8 cellular contexts compared by ENCODE assay signal in genomic region chr3:32177702-32178198, GRCh38.
DNase-seq lines count a peak whose midpoint lies in the region; ATAC-seq and TF ChIP-seq lines count a peak whose summit lies in the region.

No MANE protein-coding gene starts in this region.

- H4K91ac ChIP-seq in IMR-90 (ENCODE audit: insufficient read depth, low read depth, low read length), result no peak overlapping the region

- CTCF ChIA-PET in IMR-90 (lab: Yijun Ruan, JAX), result no interaction called here
- CTCF ChIA-PET in activated naive CD4-positive, alpha-beta T cell treated with anti-CD3 and anti-CD28 coated beads for 36 hours (lab: Charles Lee), result interaction anchor here (0.6 to 4.4 kb wide), 41 partner anchors 9 to 662 kb away, joined by 3 to 45 read pairs (median 4); partner anchors contain the start of gene CMTM8

- H3K36me3 Mint-ChIP-seq in activated naive CD4-positive, alpha-beta T cell treated with anti-CD3 and anti-CD28 coated beads for 36 hours (ENCODE audit: low read depth), result no peaks in the 10 kb centered on the region

- H3K36me3 ChIP-seq in IMR-90 (ENCODE audit: control insufficient read depth, insufficient read depth, low read length) (no peaks in the 10 kb centered on the region), cardiac muscle cell (no peaks in the 10 kb centered on the region), sigmoid colon (no peaks in the 10 kb centered on the region)

- no peak overlapping the region for H2BK5ac ChIP-seq in IMR-90 (ENCODE audit: low read depth, low read length, poor library complexity, severe bottlenecking)

- POLR2A ChIA-PET in IMR-90 (lab: Charles Lee; ENCODE audit: unreplicated experiment), result no interaction called here

- WGBS in IMR-90 (ENCODE audit: extremely low coverage in 2 of 2, insufficient read length in 1 of 2), 2 experiments, result no CpG with 5 or more reads among the region's 5 CpGs
- WGBS in sigmoid colon, 2 donors, result 20 to 35% methylated on average over 5 of the region's 5 CpGs

- TF ChIP-seq CTCF in IMR-90 (conservative IDR thresholded peaks at IDR 0.05; ENCODE audit: low read depth, low read length) (peak; percentile 47), cardiac muscle cell (IDR thresholded peaks at IDR 0.05; ENCODE audit: low read depth, low read length) (peak; percentile 98), sigmoid colon (IDR thresholded peaks at IDR 0.05) (peak in 3 of 4 experiments; percentile 17 to 36 (median 25))

- H3K4me1 ChIP-seq in IMR-90 (ENCODE audit: control insufficient read depth, insufficient read depth, low read length), result no peaks in the 10 kb centered on the region
- no peaks in the 10 kb centered on the region for H3K4me1 ChIP-seq in cardiac muscle cell (ENCODE audit: low read depth)
- no peaks in the 10 kb centered on the region for H3K4me1 ChIP-seq in sigmoid colon

- ATAC-seq in GM21367 (IDR thresholded peaks at IDR 0.05; ENCODE audit: unreplicated experiment) (peak; percentile 86), IMR-90 (ENCODE audit: low read depth) (peak; percentile 81), HG03025 (IDR thresholded peaks at IDR 0.05; ENCODE audit: low FRiP score, unreplicated experiment) (no peak)

- in situ Hi-C loops in IMR-90 (cut with MboI; ENCODE audit: low sequenced_read_pairs), result no loop called here

- peak overlapping the region; percentile 51 for H3K4me3 Mint-ChIP-seq in activated naive CD4-positive, alpha-beta T cell treated with anti-CD3 and anti-CD28 coated beads for 36 hours

- H3K4ac ChIP-seq in IMR-90 (ENCODE audit: low read depth, low read length), result no peak overlapping the region

- no peak overlapping the region for H3K56ac ChIP-seq in IMR-90 (ENCODE audit: extremely low read depth, insufficient read depth, low read length)

- H3K27me3 Mint-ChIP-seq in activated naive CD4-positive, alpha-beta T cell treated with anti-CD3 and anti-CD28 coated beads for 36 hours (ENCODE audit: low read depth), result no peaks in the 10 kb centered on the region

- no TSS peak for BruUV-seq in IMR-90 (replicated peaks; lab: Mats Ljungman, UMichigan)

- H2BK120ac ChIP-seq in IMR-90 (ENCODE audit: low read depth, low read length), result no peak overlapping the region

- no peak overlapping the region for H2AK5ac ChIP-seq in IMR-90 (ENCODE audit: low read depth, low read length)

- H3K9me1 ChIP-seq in IMR-90 (ENCODE audit: insufficient read depth, low read length), result no peaks in the 10 kb centered on the region

- no peak overlapping the region for H2AK9ac ChIP-seq in IMR-90 (replicated peaks; ENCODE audit: low read depth, low read length, poor library complexity)

- peak overlapping the region; percentile 45 for H2AFZ ChIP-seq in IMR-90 (replicated peaks; ENCODE audit: low read length, poor library complexity)

- peak; percentile 43 for DNase-seq in CMK (ENCODE audit: low read depth)
- peak; percentile 47 for DNase-seq in IMR-90
- DNase-seq in RPMI8226, result peak; percentile 75
- DNase-seq in activated naive CD4-positive, alpha-beta T cell treated with anti-CD3 and anti-CD28 coated beads for 36 hours, result peak; percentile 82
- DNase-seq in cardiac muscle cell (ENCODE audit: low read depth in 1 of 2, low spot score in 1 of 2), result peak; percentile 88 to 91
- no peak for DNase-seq in sigmoid colon

- H3K27ac Mint-ChIP-seq in activated naive CD4-positive, alpha-beta T cell treated with anti-CD3 and anti-CD28 coated beads for 36 hours, result no peak overlapping the region

- peaks cover 10% of the 10 kb centered on the region for H3K4me1 Mint-ChIP-seq in activated naive CD4-positive, alpha-beta T cell treated with anti-CD3 and anti-CD28 coated beads for 36 hours (ENCODE audit: low read depth)

- TF ChIP-seq POLR2A in IMR-90 (IDR thresholded peaks at IDR 0.05; ENCODE audit: low read depth, low read length) (no peak), sigmoid colon (IDR thresholded peaks at IDR 0.05) (no peak)

- dilution Hi-C loops in IMR-90 (cut with HindIII; ENCODE audit: low sequenced_read_pairs, unreplicated experiment), result no loop called here

- no peak overlapping the region for H4K8ac ChIP-seq in IMR-90 (ENCODE audit: low read depth in 2 of 2, low read length in 2 of 2)

- intact Hi-C loops in IMR-90 (cut with micrococcal nuclease) (loop anchor here (2.0 to 10.0 kb wide), 4 partner anchors 163 to 485 kb away; partner anchors contain the start of gene CMTM7), sigmoid colon (cut with DNase I) (no loop called here)
- intact Hi-C loops in activated naive CD4-positive, alpha-beta T cell treated with anti-CD3 and anti-CD28 coated beads for 36 hours (cut with micrococcal nuclease), result loop anchor here (1.0 to 5.0 kb wide), 14 partner anchors 61 to 605 kb away; partner anchors contain the start of genes CMTM6 and CMTM8

- no peak for TF ChIP-seq EP300 in sigmoid colon (IDR thresholded peaks at IDR 0.05)

- H3K4me2 ChIP-seq in IMR-90 (ENCODE audit: low read depth, low read length), result no peak overlapping the region

- no peaks in the 10 kb centered on the region for H3K9me3 Mint-ChIP-seq in activated naive CD4-positive, alpha-beta T cell treated with anti-CD3 and anti-CD28 coated beads for 36 hours

- H3K79me1 ChIP-seq in IMR-90 (ENCODE audit: low read depth in 1 of 2, low read length in 2 of 2), result no peaks in the 10 kb centered on the region

- H4K5ac ChIP-seq in IMR-90 (ENCODE audit: low read depth, low read length), result no peak overlapping the region

- H4K20me1 ChIP-seq in IMR-90 (ENCODE audit: insufficient read depth, low read length), result no peaks in the 10 kb centered on the region

- no peak overlapping the region for H3K27ac ChIP-seq in IMR-90 (ENCODE audit: insufficient read depth, low read length)
- no peak overlapping the region for H3K27ac ChIP-seq in cardiac muscle cell
- H3K27ac ChIP-seq in sigmoid colon, result no peak overlapping the region

- no peak overlapping the region for H2BK15ac ChIP-seq in IMR-90 (ENCODE audit: low read depth, low read length)

- peak; percentile 33; the same call in 1 of the 2 replicates for TF ChIP-seq RAD21 in IMR-90 (IDR thresholded peaks at IDR 0.05; ENCODE audit: low read length)

- H3K9me3 ChIP-seq in IMR-90 (ENCODE audit: control insufficient read depth, insufficient read depth, low read length) (no peaks in the 10 kb centered on the region), cardiac muscle cell (ENCODE audit: low read depth) (no peaks in the 10 kb centered on the region), sigmoid colon (no peaks in the 10 kb centered on the region)

- no peak overlapping the region for H2BK20ac ChIP-seq in IMR-90 (ENCODE audit: low read depth, low read length)

- H3K14ac ChIP-seq in IMR-90 (replicated peaks; ENCODE audit: low read depth, low read length), result no peak overlapping the region

- H3K18ac ChIP-seq in IMR-90 (ENCODE audit: low read depth, low read length), result no peak overlapping the region

- no peak overlapping the region for H3K4me3 ChIP-seq in IMR-90 (ENCODE audit: insufficient read depth, low read depth, low read length)
- no peak overlapping the region for H3K4me3 ChIP-seq in cardiac muscle cell
- H3K4me3 ChIP-seq in sigmoid colon, result no peak overlapping the region

- no peak overlapping the region for H3K9ac ChIP-seq in IMR-90 (ENCODE audit: low read depth, low read length)

- no peak overlapping the region for H3K23ac ChIP-seq in IMR-90 (ENCODE audit: low read depth, low read length)

- H3K27me3 ChIP-seq in IMR-90 (ENCODE audit: control insufficient read depth, insufficient read depth, low read length), result peaks cover 18% of the 10 kb centered on the region
- no peaks in the 10 kb centered on the region for H3K27me3 ChIP-seq in cardiac muscle cell
- no peaks in the 10 kb centered on the region for H3K27me3 ChIP-seq in sigmoid colon

TF ChIP-seq in IMR-90, 13 proteins besides CTCF, POLR2A, EP300 and RAD21:
- no peak for TF ChIP-seq NFE2L2 (IDR thresholded peaks at IDR 0.05; ENCODE audit: low read depth, low read length)
- TF ChIP-seq ELK1 (IDR thresholded peaks at IDR 0.05; ENCODE audit: borderline replicate concordance, low read depth, low read length), result no peak
- TF ChIP-seq, protein P1, sequence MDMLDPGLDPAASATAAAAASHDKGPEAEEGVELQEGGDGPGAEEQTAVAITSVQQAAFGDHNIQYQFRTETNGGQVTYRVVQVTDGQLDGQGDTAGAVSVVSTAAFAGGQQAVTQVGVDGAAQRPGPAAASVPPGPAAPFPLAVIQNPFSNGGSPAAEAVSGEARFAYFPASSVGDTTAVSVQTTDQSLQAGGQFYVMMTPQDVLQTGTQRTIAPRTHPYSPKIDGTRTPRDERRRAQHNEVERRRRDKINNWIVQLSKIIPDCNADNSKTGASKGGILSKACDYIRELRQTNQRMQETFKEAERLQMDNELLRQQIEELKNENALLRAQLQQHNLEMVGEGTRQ (IDR thresholded peaks at IDR 0.05; ENCODE audit: low read depth, low read length), result 0 out of 2 replicates have a peak, but pooled peaks have one; percentile 25
- no peak for TF ChIP-seq MAFK (IDR thresholded peaks at IDR 0.05; ENCODE audit: low read depth, low read length)

Comparison
In these comparisons a context has a peak if more than half of its experiments do, and no peak if none do; other contexts are left out.
1. CTCF ChIP-seq: peak in every context shown above with its lines; median percentile 98 in cardiac muscle cell; 47 in IMR-90; 25 in sigmoid colon.